11 cellular contexts compared by ENCODE assay signal in genomic region chr5:110900829-110901228, GRCh38.
DNase-seq lines count a peak whose midpoint lies in the region; ATAC-seq and FAIRE-seq lines count a peak whose summit lies in the region.
"Had no signal": no experiment of that assay in that cellular context is flagged by ENCODE, and none has a peak within 500 bp of the region (broad histone marks: within the 10 kb centered on the region; RNA-seq: fewer than 3 reads in every experiment).

No MANE protein-coding gene starts in this region.

- H3K36me3 ChIP-seq in H7 (replicated peaks; ENCODE audit: control insufficient read depth, insufficient read depth, low read length) = no peaks in the 10 kb centered on the region

- DNase-seq in astrocyte of the hippocampus (ENCODE audit: low read depth, low spot score) = peak; percentile 76
- peak; percentile 93 for DNase-seq in kidney tubule cell (ENCODE audit: low spot score)
- DNase-seq in GM19239 (ENCODE audit: insufficient read length, low spot score) = no peak
- DNase-seq in stimulated activated CD4-positive, alpha-beta T cell treated with anti-CD3 and anti-CD28 coated beads, Interleukin-4, amount 100 ng/mL, for 24 hours = no peak
- DNase-seq in H7 = no peak
- no peak for DNase-seq in NCI-H524 (lab: John Stamatoyannopoulos, UW)
- DNase-seq: effector CD8-positive, alpha-beta T cell; NCI-H1930 had no signal

- no peaks in the 10 kb centered on the region for H3K27me3 ChIP-seq in H7 (ENCODE audit: control insufficient read depth, insufficient read depth, low read length)

- FAIRE-seq in GM19239 (lab: Jason Lieb, UNC) = no peak

- no peak overlapping the region for H3K4me3 ChIP-seq in H7 (ENCODE audit: insufficient read depth, low read depth, low read length)

- ATAC-seq in GM18858 (IDR thresholded peaks at IDR 0.05; ENCODE audit: unreplicated experiment) = peak; percentile 37
- peak; percentile 32 for ATAC-seq in HG03558 (IDR thresholded peaks at IDR 0.05; ENCODE audit: extremely low read depth, unreplicated experiment)
- ATAC-seq: left lobe of liver had no signal

Comparison
In these comparisons a context has a peak if more than half of its experiments do, and no peak if none do; other contexts are left out.
1. DNase-seq: peak in astrocyte of the hippocampus (single experiment) and kidney tubule cell (single experiment); none in GM19239 (single experiment), stimulated activated CD4-positive, alpha-beta T cell treated with anti-CD3 and anti-CD28 coated beads, Interleukin-4, amount 100 ng/mL, for 24 hours (single experiment), H7 (single experiment) and NCI-H524 (0 of 2).